In genomic region chr14:24398298-24398942, GRCh38 we compare ENCODE assay signal across 8 cellular contexts. TPM values are rescaled to one million over a fixed set of nuclear protein-coding genes. Genes with fewer than 3 reads are reported as not detected.
DNase-seq lines count a peak whose midpoint lies in the region; ATAC-seq and TF ChIP-seq lines count a peak whose summit lies in the region.
"Had no signal": no experiment of that assay in that cellular context is flagged by ENCODE, and none has a peak within 500 bp of the region (broad histone marks: within the 10 kb centered on the region; RNA-seq: fewer than 3 reads in every experiment).

No MANE protein-coding gene starts in this region.

- H3K36me3 ChIP-seq in lung (ENCODE audit: control insufficient read depth in 2 of 2, insufficient read depth in 2 of 2, low read length in 2 of 2): no peaks in the 10 kb centered on the region
- H3K36me3 ChIP-seq in tibial nerve: no peaks in the 10 kb centered on the region

- peak overlapping the region; percentile 54 to 78 for H3K27ac ChIP-seq in coronary artery
- peak overlapping the region; percentile 52 to 60 for H3K27ac ChIP-seq in lung (ENCODE audit: low read depth in 1 of 2, low read length in 1 of 2)
- peak overlapping the region; percentile 16 to 89 (median 80) for H3K27ac ChIP-seq in tibial nerve

- H3K4me1 ChIP-seq in lung (ENCODE audit: control insufficient read depth in 2 of 2, insufficient read depth in 2 of 2, low read length in 2 of 2): peaks cover 5 to 25% of the 10 kb centered on the region in 2 donors
- H3K4me1 ChIP-seq in tibial nerve: peaks cover 0 to 59% (median 24%) of the 10 kb centered on the region in 4 donors

- peak; percentile 42 for DNase-seq in NCI-H82 (lab: John Stamatoyannopoulos, UW)
- DNase-seq in coronary artery (ENCODE audit: low spot score): no peak
- no peak for DNase-seq in lung (ENCODE audit: low spot score)
- no peak for DNase-seq in tibial nerve (ENCODE audit: low spot score in 2 of 2)
- DNase-seq in RPMI8226: no peak
- DNase-seq in NCI-H2029 treated with DMSO at 0.1 percent for 48 hours (lab: John Stamatoyannopoulos, UW): no peak
- DNase-seq: Karpas-422 had no signal

- H3K9me3 ChIP-seq in lung (ENCODE audit: control insufficient read depth in 2 of 2, insufficient read depth in 1 of 2, low read length in 1 of 2) (peaks cover 0 to 2% of the 10 kb centered on the region in 2 donors), tibial nerve (no peaks in the 10 kb centered on the region)

- TF ChIP-seq EP300 in tibial nerve (IDR thresholded peaks at IDR 0.05): no peak

- WGBS in lung, 2 donors: 6 to 14% methylated on average over 12 to 17 of the region's 18 CpGs
- WGBS in tibial nerve, 2 donors: 0 to 2% methylated on average over 16 to 18 of the region's 18 CpGs

- peak overlapping the region; percentile 82 for H3K4me3 ChIP-seq in coronary artery
- no peak overlapping the region for H3K4me3 ChIP-seq in lung
- peak overlapping the region; percentile 55 to 88 (median 72) for H3K4me3 ChIP-seq in tibial nerve

- TF ChIP-seq CTCF in coronary artery (IDR thresholded peaks at IDR 0.05) (no peak), lung (IDR thresholded peaks at IDR 0.05; ENCODE audit: control extremely low read depth, extremely low read depth) (no peak), tibial nerve (IDR thresholded peaks at IDR 0.05) (no peak)

- TF ChIP-seq POLR2A in tibial nerve (IDR thresholded peaks at IDR 0.05): no peak

- H3K27me3 ChIP-seq in lung (ENCODE audit: control insufficient read depth, insufficient read depth) (no peaks in the 10 kb centered on the region), tibial nerve (no peaks in the 10 kb centered on the region)

- ATAC-seq in lung (ENCODE audit: insufficient read depth, low FRiP score) (no peak), GM18907 (IDR thresholded peaks at IDR 0.05; ENCODE audit: unreplicated experiment) (no peak)

RNA-seq across cellular contexts. Expression of gene NYNRIN, which starts 0.4 kb away (rescaled TPM):
- total RNA-seq in lung (10 to 100 TPM; 16.1 to 49.8 TPM), tibial nerve (10 to 100 TPM; 17.4 to 24.7 (median 19.4) TPM)
- polyA plus RNA-seq in lung: 1 to 10 TPM; 2.9 to 4.2 TPM

RNA-seq across cellular contexts. Expression of gene NFATC4, which starts 30.4 kb away (rescaled TPM):
- total RNA-seq in lung (10 to 100 TPM; 38.2 to 38.6 TPM), tibial nerve (100 to 1,000 TPM in 2 of 4 donors, 10 to 100 TPM in 2; 58.6 to 132 (median 99.1) TPM)
- polyA plus RNA-seq in lung: 10 to 100 TPM; 13.9 to 71.4 TPM

RNA-seq across cellular contexts. Expression of gene CBLN3, which starts 31.0 kb away (rescaled TPM):
- total RNA-seq in lung (1 to 10 TPM; 1.7 to 4.9 TPM), tibial nerve (1 to 10 TPM; 2.1 to 6.9 (median 5.1) TPM)
- 1 to 10 TPM; 1.9 to 2.1 TPM for polyA plus RNA-seq in lung

RNA-seq across cellular contexts. Expression of gene KHNYN, which starts 31.3 kb away (rescaled TPM):
- 10 to 100 TPM; 48.1 to 60.2 TPM for total RNA-seq in lung
- 10 to 100 TPM; 27.0 to 34.1 TPM for polyA plus RNA-seq in lung
- total RNA-seq in tibial nerve: 100 to 1,000 TPM in 1 of 4 donors, 10 to 100 TPM in 3; 66.8 to 106 (median 84.5) TPM

RNA-seq across cellular contexts. Expression of gene SDR39U1, which starts 44.2 kb away (rescaled TPM):
- total RNA-seq in lung (10 to 100 TPM; 19.5 to 57.1 TPM), tibial nerve (10 to 100 TPM; 37.9 to 64.9 (median 60.8) TPM)
- 10 to 100 TPM; 48.5 to 63.9 TPM for polyA plus RNA-seq in lung
